ENCODE assay signal across 8 cellular contexts in genomic region chr11:122656631-122657101, GRCh38. TPM values are rescaled to one million over a fixed set of nuclear protein-coding genes. Genes with fewer than 3 reads are reported as not detected.
DNase-seq lines count a peak whose midpoint lies in the region; ATAC-seq lines count a peak whose summit lies in the region.

No MANE protein-coding gene starts in this region.

- H3K4me1 Mint-ChIP-seq in CD8-positive, alpha-beta memory T cell: peaks cover 52 to 62% (median 56%) of the 10 kb centered on the region in 3 donors
- H3K4me1 Mint-ChIP-seq in activated CD4-positive, alpha-beta memory T cell treated with anti-CD3 and anti-CD28 coated beads for 36 hours (ENCODE audit: low read depth): peaks cover 44% of the 10 kb centered on the region

- no peaks in the 10 kb centered on the region for H3K36me3 ChIP-seq in CD8-positive, alpha-beta memory T cell (ENCODE audit: insufficient read depth, low read length)
- H3K36me3 ChIP-seq in muscle layer of colon (ENCODE audit: insufficient read depth, low read length): no peaks in the 10 kb centered on the region

- peak overlapping the region; percentile 81 to 95 (median 91) for H3K27ac Mint-ChIP-seq in CD8-positive, alpha-beta memory T cell
- H3K27ac Mint-ChIP-seq in activated CD4-positive, alpha-beta memory T cell treated with anti-CD3 and anti-CD28 coated beads for 36 hours: peak overlapping the region; percentile 85

- H3K36me3 Mint-ChIP-seq in CD8-positive, alpha-beta memory T cell: peaks cover 0 to 12% (median 0%) of the 10 kb centered on the region in 3 donors
- no peaks in the 10 kb centered on the region for H3K36me3 Mint-ChIP-seq in activated CD4-positive, alpha-beta memory T cell treated with anti-CD3 and anti-CD28 coated beads for 36 hours

- peak overlapping the region; percentile 47 for H3K27ac ChIP-seq in CD8-positive, alpha-beta memory T cell (ENCODE audit: low read depth, low read length)
- H3K27ac ChIP-seq in epithelial cell of prostate (peak overlapping the region; percentile 88), muscle layer of colon (ENCODE audit: low read depth, low read length) (peak overlapping the region; percentile 82)

- peaks cover 1 to 5% of the 10 kb centered on the region in 2 donors for H3K27me3 Mint-ChIP-seq in CD8-positive, alpha-beta memory T cell
- peaks cover 4% of the 10 kb centered on the region for H3K27me3 Mint-ChIP-seq in activated CD4-positive, alpha-beta memory T cell treated with anti-CD3 and anti-CD28 coated beads for 36 hours

- no peaks in the 10 kb centered on the region for H3K27me3 ChIP-seq in CD8-positive, alpha-beta memory T cell (ENCODE audit: insufficient read depth, low read length, poor library complexity, severe bottlenecking)
- H3K27me3 ChIP-seq in muscle layer of colon (ENCODE audit: control insufficient read depth in 1 of 2, insufficient read depth in 2 of 2, low read length in 2 of 2): no peaks in the 10 kb centered on the region

- DNase-seq in CD8-positive, alpha-beta memory T cell: peak in 4 of 5 donors; percentile 9 to 50 (median 34)
- DNase-seq in HuH-7.5 (ENCODE audit: low spot score) (peak; percentile 28), epithelial cell of prostate (ENCODE audit: low read depth, low spot score) (no peak), cerebellar nuclear complex (lab: John Stamatoyannopoulos, UW) (no peak)
- DNase-seq in activated CD4-positive, alpha-beta memory T cell treated with anti-CD3 and anti-CD28 coated beads for 36 hours: peak; percentile 54
- peak; percentile 57 for DNase-seq in stimulated activated naive CD8-positive, alpha-beta T cell treated with anti-CD3 and anti-CD28 coated beads, Interleukin-15, Interleukin-2, amounts not matched to agents 100 U/mL and 50 U/mL, for 24 hours

- no peaks in the 10 kb centered on the region for H3K9me3 ChIP-seq in CD8-positive, alpha-beta memory T cell (ENCODE audit: low read length)
- H3K9me3 ChIP-seq in muscle layer of colon (ENCODE audit: low read length): no peaks in the 10 kb centered on the region

- ATAC-seq in stimulated activated naive CD8-positive, alpha-beta T cell treated with anti-CD3 and anti-CD28 coated beads, Interleukin-15, Interleukin-2, amounts not matched to agents 100 U/mL and 50 U/mL, for 24 hours: peak; percentile 64
- ATAC-seq in HG02623 (IDR thresholded peaks at IDR 0.05; ENCODE audit: unreplicated experiment): no peak

- CTCF ChIA-PET in CD8-positive, alpha-beta memory T cell (lab: Charles Lee): interaction anchor here (0.9 to 4.2 kb wide), 24 partner anchors 8 to 401 kb away, joined by 3 to 53 read pairs (median 6); no protein-coding TSS in a partner anchor
- CTCF ChIA-PET in activated CD4-positive, alpha-beta memory T cell treated with anti-CD3 and anti-CD28 coated beads for 36 hours (lab: Charles Lee): interaction anchor here (0.8 to 8.7 kb wide), 22 partner anchors 11 to 381 kb away, joined by 3 to 136 read pairs (median 5); no protein-coding TSS in a partner anchor

- no peaks in the 10 kb centered on the region for H3K9me3 Mint-ChIP-seq in CD8-positive, alpha-beta memory T cell
- no peaks in the 10 kb centered on the region for H3K9me3 Mint-ChIP-seq in activated CD4-positive, alpha-beta memory T cell treated with anti-CD3 and anti-CD28 coated beads for 36 hours

- peak overlapping the region; percentile 82 for H3K4me3 ChIP-seq in CD8-positive, alpha-beta memory T cell (ENCODE audit: low read length)
- peak overlapping the region; percentile 43 to 52 for H3K4me3 ChIP-seq in muscle layer of colon (ENCODE audit: low read depth in 1 of 2, low read length in 2 of 2)

- no peak overlapping the region for H3K9ac ChIP-seq in muscle layer of colon (ENCODE audit: low read length)

- peaks cover 46% of the 10 kb centered on the region for H3K4me1 ChIP-seq in CD8-positive, alpha-beta memory T cell (ENCODE audit: insufficient read depth, low read length)
- no peaks in the 10 kb centered on the region for H3K4me1 ChIP-seq in muscle layer of colon (ENCODE audit: insufficient read depth, low read length)

- intact Hi-C loops in activated CD4-positive, alpha-beta memory T cell treated with anti-CD3 and anti-CD28 coated beads for 36 hours (cut with micrococcal nuclease): loop anchor here (10.0 kb wide), 1 partner anchor 798 kb away; no protein-coding TSS in a partner anchor

- peak overlapping the region; percentile 94 to 99 (median 98) for H3K4me3 Mint-ChIP-seq in CD8-positive, alpha-beta memory T cell
- H3K4me3 Mint-ChIP-seq in activated CD4-positive, alpha-beta memory T cell treated with anti-CD3 and anti-CD28 coated beads for 36 hours: peak overlapping the region; percentile 81

- POLR2A ChIA-PET in CD8-positive, alpha-beta memory T cell (lab: Charles Lee): interaction anchor here (0.9 to 2.3 kb wide), 6 partner anchors 12 to 98 kb away, joined by 6 to 27 read pairs (median 8); no protein-coding TSS in a partner anchor
- POLR2A ChIA-PET in activated CD4-positive, alpha-beta memory T cell treated with anti-CD3 and anti-CD28 coated beads for 36 hours (lab: Charles Lee): interaction anchor here (0.7 to 3.6 kb wide), 11 partner anchors 11 to 200 kb away, joined by 3 to 14 read pairs (median 5); no protein-coding TSS in a partner anchor

RNA-seq across cellular contexts. Expression of gene UBASH3B, which starts 1.1 kb away (rescaled TPM):
- total RNA-seq in CD8-positive, alpha-beta memory T cell: 10 to 100 TPM; 34.6 to 36.4 TPM
- 12.0 TPM for polyA plus RNA-seq in CD8-positive, alpha-beta memory T cell
- total RNA-seq in activated CD4-positive, alpha-beta memory T cell treated with anti-CD3 and anti-CD28 coated beads for 36 hours: 10 to 100 TPM; 18.8 to 20.8 TPM

Comparison
In these comparisons a context has a peak if more than half of its experiments do, and no peak if none do; other contexts are left out.
1. DNase-seq: peak in CD8-positive, alpha-beta memory T cell (4 of 5), HuH-7.5 (single experiment), activated CD4-positive, alpha-beta memory T cell treated with anti-CD3 and anti-CD28 coated beads for 36 hours (single experiment) and stimulated activated naive CD8-positive, alpha-beta T cell treated with anti-CD3 and anti-CD28 coated beads, Interleukin-15, Interleukin-2, amounts not matched to agents 100 U/mL and 50 U/mL, for 24 hours (single experiment); none in epithelial cell of prostate (single experiment) and cerebellar nuclear complex (0 of 2).
2. Peak in every context shown above with its lines, with median percentiles within 50 percentile points of each other: H3K27ac ChIP-seq.